1 cellular context compared by ENCODE assay signal in the genomic region with DNA sequence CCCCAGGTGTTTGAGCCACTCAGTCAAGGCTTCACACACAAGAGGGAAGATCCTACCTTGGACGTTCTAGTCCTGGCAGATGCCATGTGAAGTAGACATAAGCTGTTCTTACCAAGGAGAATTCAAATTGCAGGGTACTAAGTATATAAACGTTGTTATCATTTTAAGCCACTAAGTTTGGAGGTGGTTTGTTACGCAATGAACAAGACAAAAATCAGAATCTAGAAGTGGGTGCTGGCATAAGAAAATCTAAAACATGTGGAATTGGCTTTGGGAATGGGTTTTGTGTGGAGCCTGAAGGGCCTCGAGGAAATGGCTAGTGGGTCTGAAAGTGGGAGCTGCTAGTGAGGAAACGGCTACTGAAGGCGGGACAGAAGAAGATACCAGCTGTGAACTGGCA.
TF ChIP-seq lines count a peak whose summit lies in the region.

No MANE protein-coding gene starts in this region.

TF ChIP-seq in WTC11, 78 proteins besides CTCF, POLR2A, EP300 and RAD21 (continued from another document):
- TF ChIP-seq USF1 (CRISPR knock-in tag; IDR thresholded peaks at IDR 0.05) (no peak), ZNF263 (CRISPR knock-in tag; IDR thresholded peaks at IDR 0.05; ENCODE audit: low read depth) (no peak), PRRX2 (CRISPR knock-in tag; IDR thresholded peaks at IDR 0.05) (no peak), ZNF425 (CRISPR knock-in tag; conservative IDR thresholded peaks at IDR 0.05) (no peak), IRF2 (CRISPR knock-in tag; IDR thresholded peaks at IDR 0.05; ENCODE audit: borderline replicate concordance, low read depth) (no peak), PREB (CRISPR knock-in tag; IDR thresholded peaks at IDR 0.05; ENCODE audit: borderline replicate concordance) (no peak), RORB (CRISPR knock-in tag; IDR thresholded peaks at IDR 0.05) (no peak), ZNF138 (CRISPR knock-in tag; conservative IDR thresholded peaks at IDR 0.05) (no peak), TEAD4 (CRISPR knock-in tag; IDR thresholded peaks at IDR 0.05) (no peak), NFATC4 (CRISPR knock-in tag; IDR thresholded peaks at IDR 0.05) (no peak), SOX15 (CRISPR knock-in tag; IDR thresholded peaks at IDR 0.05) (no peak), FOXK1 (CRISPR knock-in tag; IDR thresholded peaks at IDR 0.05) (no peak), ARID4B (CRISPR knock-in tag; IDR thresholded peaks at IDR 0.05; ENCODE audit: borderline replicate concordance) (no peak)
- TF ChIP-seq, protein P1, sequence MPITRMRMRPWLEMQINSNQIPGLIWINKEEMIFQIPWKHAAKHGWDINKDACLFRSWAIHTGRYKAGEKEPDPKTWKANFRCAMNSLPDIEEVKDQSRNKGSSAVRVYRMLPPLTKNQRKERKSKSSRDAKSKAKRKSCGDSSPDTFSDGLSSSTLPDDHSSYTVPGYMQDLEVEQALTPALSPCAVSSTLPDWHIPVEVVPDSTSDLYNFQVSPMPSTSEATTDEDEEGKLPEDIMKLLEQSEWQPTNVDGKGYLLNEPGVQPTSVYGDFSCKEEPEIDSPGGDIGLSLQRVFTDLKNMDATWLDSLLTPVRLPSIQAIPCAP (CRISPR knock-in tag; IDR thresholded peaks at IDR 0.05): no peak
- TF ChIP-seq, protein P2, sequence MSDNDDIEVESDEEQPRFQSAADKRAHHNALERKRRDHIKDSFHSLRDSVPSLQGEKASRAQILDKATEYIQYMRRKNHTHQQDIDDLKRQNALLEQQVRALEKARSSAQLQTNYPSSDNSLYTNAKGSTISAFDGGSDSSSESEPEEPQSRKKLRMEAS (CRISPR knock-in tag; IDR thresholded peaks at IDR 0.05): no peak
- TF ChIP-seq, protein P3, sequence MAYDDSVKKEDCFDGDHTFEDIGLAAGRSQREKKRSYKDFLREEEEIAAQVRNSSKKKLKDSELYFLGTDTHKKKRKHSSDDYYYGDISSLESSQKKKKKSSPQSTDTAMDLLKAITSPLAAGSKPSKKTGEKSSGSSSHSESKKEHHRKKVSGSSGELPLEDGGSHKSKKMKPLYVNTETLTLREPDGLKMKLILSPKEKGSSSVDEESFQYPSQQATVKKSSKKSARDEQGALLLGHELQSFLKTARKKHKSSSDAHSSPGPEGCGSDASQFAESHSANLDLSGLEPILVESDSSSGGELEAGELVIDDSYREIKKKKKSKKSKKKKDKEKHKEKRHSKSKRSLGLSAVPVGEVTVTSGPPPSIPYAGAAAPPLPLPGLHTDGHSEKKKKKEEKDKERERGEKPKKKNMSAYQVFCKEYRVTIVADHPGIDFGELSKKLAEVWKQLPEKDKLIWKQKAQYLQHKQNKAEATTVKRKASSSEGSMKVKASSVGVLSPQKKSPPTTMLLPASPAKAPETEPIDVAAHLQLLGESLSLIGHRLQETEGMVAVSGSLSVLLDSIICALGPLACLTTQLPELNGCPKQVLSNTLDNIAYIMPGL (CRISPR knock-in tag; IDR thresholded peaks at IDR 0.05): no peak
